In the genomic region with DNA sequence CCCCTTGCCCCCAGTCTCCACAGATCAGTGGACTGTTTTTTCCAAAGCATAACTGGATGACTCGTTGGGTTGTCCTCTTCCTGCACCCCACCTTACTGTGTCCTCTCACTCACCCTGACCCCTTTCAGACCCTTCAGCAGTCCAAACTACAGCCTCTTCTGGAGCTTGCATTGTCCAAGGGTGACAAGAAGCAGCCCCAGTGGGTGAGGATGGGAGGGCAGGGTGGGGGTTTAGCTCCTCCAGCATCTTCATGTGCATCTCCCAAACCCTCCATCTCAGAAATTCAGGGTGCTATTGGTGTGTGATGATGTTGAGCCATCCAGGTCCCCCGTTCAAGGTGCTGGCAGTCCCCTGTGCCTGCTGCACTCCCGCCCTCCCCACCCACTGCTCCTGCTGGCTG, we compare ENCODE assay signal across 23 cellular contexts.
"Had no signal": no experiment of that assay in that cellular context is flagged by ENCODE, and none has a peak within 500 bp of the region (broad histone marks: within the 10 kb centered on the region; RNA-seq: fewer than 3 reads in every experiment).

No MANE protein-coding gene starts in this region.

- H3K4me1 Mint-ChIP-seq: naive thymus-derived CD4-positive, alpha-beta T cell; stimulated activated naive B cell treated with anti-CD40 and anti-IgM and Interleukin-4, amounts not matched to agents 10 μg/mL and 1 μg/mL and 100 μg/mL, for 72 hours had no signal

- ATAC-seq: mucosa of descending colon; naive thymus-derived CD4-positive, alpha-beta T cell; natural killer cell treated with Interleukin-12 subunit alpha and Interleukin-12 subunit beta and Interleukin-15 and Interleukin-18, amount 100 ng/mL, for 72 hours; right lobe of liver; stimulated activated naive B cell treated with anti-CD40 and anti-IgM and Interleukin-4, amounts not matched to agents 10 μg/mL and 1 μg/mL and 100 μg/mL, for 72 hours; stimulated activated naive CD8-positive, alpha-beta T cell treated with anti-CD3 and anti-CD28 coated beads, Interleukin-15, Interleukin-2, amounts not matched to agents 100 U/mL and 50 U/mL, for 24 hours had no signal

- H2AFZ ChIP-seq: hepatocyte had no signal

- H3K79me2 ChIP-seq: hepatocyte had no signal

- DNase-seq: heart right ventricle; mesendoderm; midbrain; mucosa of descending colon; naive thymus-derived CD4-positive, alpha-beta T cell; pancreas; psoas muscle; right lobe of liver; stimulated activated CD4-positive, alpha-beta T cell treated with anti-CD3 and anti-CD28 coated beads, Interleukin-12 subunit alpha, Interleukin-12 subunit beta, amount 100 ng/mL, for 4 hours; stimulated activated CD4-positive, alpha-beta T cell treated with anti-CD3 and anti-CD28 coated beads, Interleukin-15, amount 100 ng/mL, for 24 hours; stimulated activated CD4-positive, alpha-beta T cell treated with anti-CD3 and anti-CD28 coated beads, Interleukin-2, amount 100 ng/mL, for 24 hours; stimulated activated CD4-positive, alpha-beta T cell treated with anti-CD3 and anti-CD28 coated beads, Interleukin-4, amount 100 ng/mL, for 1 hour; stimulated activated naive B cell treated with anti-CD40 and anti-IgM and Interleukin-4, amounts not matched to agents 10 μg/mL and 1 μg/mL and 100 μg/mL, for 72 hours; stimulated activated naive CD8-positive, alpha-beta T cell treated with anti-CD3 and anti-CD28 coated beads, Interleukin-15, Interleukin-2, amounts not matched to agents 100 U/mL and 50 U/mL, for 24 hours; stomach; uterus had no signal

- H3K27me3 ChIP-seq: heart right ventricle, hepatocyte, pancreas, right lobe of liver, tibial nerve, uterus had no signal

- H3K27ac Mint-ChIP-seq: natural killer cell treated with Interleukin-12 subunit alpha and Interleukin-12 subunit beta and Interleukin-15 and Interleukin-18, amount 100 ng/mL, for 72 hours; stimulated activated naive B cell treated with anti-CD40 and anti-IgM and Interleukin-4, amounts not matched to agents 10 μg/mL and 1 μg/mL and 100 μg/mL, for 72 hours; type B pancreatic cell had no signal

- H3K4me2 ChIP-seq: hepatocyte had no signal

- H3K9me3 ChIP-seq: heart right ventricle, mucosa of descending colon, pancreas, psoas muscle, right lobe of liver, stomach, thoracic aorta, tibial nerve, uterus had no signal

- H3K4me1 ChIP-seq: psoas muscle, right lobe of liver had no signal

- H3K4me3 ChIP-seq: heart right ventricle, hepatocyte, lung, mucosa of descending colon, pancreas, psoas muscle, right lobe of liver, skin epidermis, stomach, thoracic aorta, tibial nerve, uterus had no signal

- H3K36me3 Mint-ChIP-seq: naive thymus-derived CD4-positive, alpha-beta T cell; natural killer cell treated with Interleukin-12 subunit alpha and Interleukin-12 subunit beta and Interleukin-15 and Interleukin-18, amount 100 ng/mL, for 72 hours; stimulated activated naive B cell treated with anti-CD40 and anti-IgM and Interleukin-4, amounts not matched to agents 10 μg/mL and 1 μg/mL and 100 μg/mL, for 72 hours; type B pancreatic cell had no signal

- H3K27ac ChIP-seq: hepatocyte, right lobe of liver, thoracic aorta had no signal

- H3K4me3 Mint-ChIP-seq: naive thymus-derived CD4-positive, alpha-beta T cell; natural killer cell treated with Interleukin-12 subunit alpha and Interleukin-12 subunit beta and Interleukin-15 and Interleukin-18, amount 100 ng/mL, for 72 hours; stimulated activated naive B cell treated with anti-CD40 and anti-IgM and Interleukin-4, amounts not matched to agents 10 μg/mL and 1 μg/mL and 100 μg/mL, for 72 hours; type B pancreatic cell had no signal

- H3K9me3 Mint-ChIP-seq: naive thymus-derived CD4-positive, alpha-beta T cell; natural killer cell treated with Interleukin-12 subunit alpha and Interleukin-12 subunit beta and Interleukin-15 and Interleukin-18, amount 100 ng/mL, for 72 hours; stimulated activated naive B cell treated with anti-CD40 and anti-IgM and Interleukin-4, amounts not matched to agents 10 μg/mL and 1 μg/mL and 100 μg/mL, for 72 hours; type B pancreatic cell had no signal

- H3K36me3 ChIP-seq: heart right ventricle, pancreas, right lobe of liver, stomach, thoracic aorta, tibial nerve, uterus had no signal
